In the genomic region with DNA sequence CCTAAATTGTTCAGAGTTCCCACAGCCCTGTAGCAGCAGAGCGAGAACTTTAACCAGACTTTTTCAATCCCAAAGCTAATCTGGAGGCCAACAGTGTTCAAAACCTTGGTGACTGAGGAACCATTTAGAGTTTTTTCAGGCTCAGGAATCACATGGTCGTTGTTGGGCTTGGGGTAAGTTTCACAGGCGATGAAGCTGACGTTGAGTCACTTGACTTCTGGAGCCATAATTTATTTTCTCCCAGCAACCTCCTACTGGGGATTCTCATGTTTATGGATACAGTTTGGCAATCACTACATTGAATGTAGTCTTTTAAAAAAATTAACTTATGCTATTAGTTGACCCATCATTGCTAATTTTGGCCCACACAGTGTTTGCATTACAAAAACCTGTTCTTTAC, we compare ENCODE assay signal across 20 cellular contexts.
"Had no signal": no experiment of that assay in that cellular context is flagged by ENCODE, and none has a peak within 500 bp of the region (broad histone marks: within the 10 kb centered on the region; RNA-seq: fewer than 3 reads in every experiment).

No MANE protein-coding gene starts in this region.

- ATAC-seq: Right ventricle myocardium inferior had no signal

- H3K9me3 ChIP-seq: MG63, SJCRH30 had no signal

- H3K4me1 ChIP-seq: SJCRH30 had no signal

- H3K36me3 ChIP-seq: MG63, SJCRH30 had no signal

- H3K27me3 ChIP-seq: SJCRH30 had no signal

- H3K4me3 ChIP-seq: MG63, SJCRH30, SK-N-MC had no signal

- H3K27ac ChIP-seq: SJCRH30, SK-N-MC had no signal

- DNase-seq: KBM-7, MG63, NCI-H1092, NCI-H1105 treated with DMSO at 0.1 percent for 48 hours, NCI-H1417 treated with DMSO at 0.1 percent for 48 hours, NCI-H146, NCI-H1694 treated with DMSO at 0.1 percent for 48 hours, NCI-H1930, NCI-H2081, NCI-H2107, NCI-H226, NCI-H446, NCI-H510A, NCI-H524 treated with DMSO at 0.1 percent for 48 hours, NCI-H69, NCI-H774, SHP77 treated with DMSO at 0.1 percent for 48 hours, SJCRH30 had no signal
